In the genomic region with DNA sequence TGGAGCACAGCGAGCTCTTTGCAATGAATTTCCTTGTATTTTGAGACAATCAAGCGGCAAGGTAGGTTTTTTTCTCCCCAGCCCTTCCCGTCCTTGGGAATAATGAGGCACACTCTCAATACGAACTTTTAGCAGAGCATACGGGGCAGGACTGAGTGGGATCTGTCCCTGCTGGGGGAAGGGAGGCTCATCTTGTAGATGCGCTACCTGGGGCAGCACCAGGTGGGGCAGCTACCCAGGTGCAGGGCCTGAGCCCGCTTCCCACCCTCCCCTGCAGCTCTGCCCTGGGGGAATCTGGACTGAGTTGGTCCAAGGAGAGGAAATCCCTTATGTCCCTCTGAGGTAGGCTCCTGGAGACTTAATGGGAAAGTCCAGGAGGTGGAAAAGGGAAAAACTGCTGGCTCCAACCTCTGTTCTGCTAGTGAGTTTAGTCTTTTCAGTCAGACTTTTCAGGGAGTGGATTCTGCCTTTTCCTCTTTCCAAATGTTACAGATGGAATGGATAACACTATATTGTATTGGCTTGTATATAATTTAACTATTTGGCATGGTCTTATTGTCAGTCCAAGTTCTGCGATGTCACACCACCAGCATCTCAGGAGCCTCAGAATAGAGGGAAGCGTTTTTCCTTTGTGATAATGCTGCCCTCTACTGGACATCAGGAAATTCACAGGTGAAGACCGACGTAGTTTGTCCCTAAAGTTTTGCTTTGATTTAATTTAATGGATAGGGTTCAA, we compare ENCODE assay signal across 8 cellular contexts. TPM values are rescaled to one million over a fixed set of nuclear protein-coding genes. Genes with fewer than 3 reads are reported as not detected.
DNase-seq lines count a peak whose midpoint lies in the region; ATAC-seq and TF ChIP-seq lines count a peak whose summit lies in the region.

No MANE protein-coding gene starts in this region.

- peak; percentile 64 for ATAC-seq in HG03432 (IDR thresholded peaks at IDR 0.05; ENCODE audit: unreplicated experiment)
- ATAC-seq in PC-3: peak; percentile 55; the same call in 1 of the 2 replicates
- ATAC-seq in lower lobe of right lung: peak; percentile 74 to 79

- peak; percentile 19 for DNase-seq in activated T-cell treated with anti-CD3 and anti-CD28 coated beads for 4 hours
- DNase-seq in activated T-cell treated with anti-CD3 and anti-CD28 coated beads, Interleukin-2, amount 50 U/mL, for 48 hours: no peak
- peak; percentile 51 for DNase-seq in PC-3
- peak; percentile 56 for DNase-seq in dedifferentiated amniotic fluid mesenchymal stem cell (ENCODE audit: extremely low spot score)
- DNase-seq in lower lobe of right lung: no peak
- DNase-seq in NCI-H1048 (lab: John Stamatoyannopoulos, UW): no peak
- DNase-seq in middle frontal gyrus (ENCODE audit: extremely low spot score, low spot score): no peak

- H2AFZ ChIP-seq in PC-3 (ENCODE audit: low read length): no peak overlapping the region

- BruUV-seq in PC-3 (replicated peaks; lab: Mats Ljungman, UMichigan): no TSS peak

- POLR2A ChIA-PET in PC-3 (lab: Charles Lee; ENCODE audit: unreplicated experiment): no interaction called here

- H3K4me3 ChIP-seq in PC-3 (ENCODE audit: low read length): no peak overlapping the region
- H3K4me3 ChIP-seq in lower lobe of right lung: no peak overlapping the region

- H3K4me1 ChIP-seq in PC-3 (ENCODE audit: insufficient read depth, low read length) (no peaks in the 10 kb centered on the region), lower lobe of right lung (no peaks in the 10 kb centered on the region)

- H3K36me3 ChIP-seq in PC-3 (ENCODE audit: low read depth, low read length): no peaks in the 10 kb centered on the region
- no peaks in the 10 kb centered on the region for H3K36me3 ChIP-seq in lower lobe of right lung

- H3K9me3 ChIP-seq in PC-3 (ENCODE audit: low read length) (no peaks in the 10 kb centered on the region), lower lobe of right lung (no peaks in the 10 kb centered on the region)

- H3K9ac ChIP-seq in PC-3 (ENCODE audit: low read length): no peak overlapping the region

- H3K4me2 ChIP-seq in PC-3 (ENCODE audit: low read length): no peak overlapping the region

- no peaks in the 10 kb centered on the region for H3K9me2 ChIP-seq in PC-3 (replicated peaks; ENCODE audit: low read length)

- no peaks in the 10 kb centered on the region for H3F3A ChIP-seq in PC-3 (ENCODE audit: low read length, unreplicated experiment)

- intact Hi-C loops in PC-3 (cut with micrococcal nuclease) (loop anchor here (1.0 to 10.0 kb wide), 3 partner anchors 130 to 472 kb away; no protein-coding TSS in a partner anchor), lower lobe of right lung (cut with DNase I) (loop anchor here (5.0 kb wide), 1 partner anchor 130 kb away; no protein-coding TSS in a partner anchor)

- no peaks in the 10 kb centered on the region for H3K79me2 ChIP-seq in PC-3 (ENCODE audit: low read length)

- H4K20me1 ChIP-seq in PC-3 (ENCODE audit: low read length): no peaks in the 10 kb centered on the region

- peak; percentile 67 for TF ChIP-seq CTCF in PC-3 (conservative IDR thresholded peaks at IDR 0.05; ENCODE audit: low read depth, low read length)
- TF ChIP-seq CTCF in lower lobe of right lung (IDR thresholded peaks at IDR 0.05): peak; percentile 68

- H3K27ac ChIP-seq in PC-3 (ENCODE audit: low read length) (no peak overlapping the region), lower lobe of right lung (no peak overlapping the region)

- H3K27me3 ChIP-seq in PC-3 (ENCODE audit: low read length) (peaks cover 18% of the 10 kb centered on the region), lower lobe of right lung (ENCODE audit: low read depth) (peaks cover 8% of the 10 kb centered on the region)

- CTCF ChIA-PET in PC-3 (lab: Charles Lee): interaction anchor here (0.6 kb wide), 1 partner anchor 513 kb away, joined by 3 read pairs; no protein-coding TSS in a partner anchor

RNA-seq across cellular contexts. Expression of gene CES1, which starts 9.6 kb away (rescaled TPM):
- total RNA-seq in PC-3 (2014; rRNA removed) (not detected in 2 replicates), lower lobe of right lung (323 TPM)

RNA-seq across cellular contexts. Expression of gene CES5A, which starts 32.6 kb away (rescaled TPM):
- total RNA-seq in PC-3 (2014; rRNA removed) (not detected in 2 replicates), lower lobe of right lung (not detected)

Comparison
In these comparisons a context has a peak if more than half of its experiments do, and no peak if none do; other contexts are left out.
1. DNase-seq: peak in activated T-cell treated with anti-CD3 and anti-CD28 coated beads for 4 hours (single experiment), PC-3 (single experiment) and dedifferentiated amniotic fluid mesenchymal stem cell (single experiment); none in activated T-cell treated with anti-CD3 and anti-CD28 coated beads, Interleukin-2, amount 50 U/mL, for 48 hours (0 of 2), lower lobe of right lung (single experiment), NCI-H1048 (single experiment) and middle frontal gyrus (single experiment).
2. RNA of gene CES1, which starts 9.6 kb away (total RNA-seq): 323 TPM in lower lobe of right lung (single experiment); not detected in PC-3; every median in the first group is over 100 times any median in the second.
3. Peak in every context shown above with its lines, with median percentiles within 50 percentile points of each other: ATAC-seq.